ENCODE assay signal across 19 cellular contexts in the genomic region with DNA sequence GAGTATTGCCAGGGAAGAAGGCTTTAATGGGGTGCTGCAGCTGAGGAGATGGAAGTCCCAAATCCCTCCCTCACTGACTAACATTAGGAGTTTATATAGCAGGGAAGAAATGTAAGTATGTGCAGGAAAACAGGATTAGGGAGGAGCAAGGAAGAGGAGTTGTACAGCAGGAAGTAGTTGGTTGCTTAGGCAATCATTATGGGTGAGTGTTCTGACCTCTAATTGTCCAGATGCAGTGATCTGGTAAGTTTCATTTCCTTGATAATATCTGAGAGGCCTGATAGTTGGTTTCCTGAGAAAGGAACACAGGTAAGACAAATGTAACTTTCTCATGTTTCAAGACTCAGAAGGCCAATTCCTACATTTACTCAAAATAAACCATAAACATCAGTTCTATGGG.
A peak's percentile ranks its signal among the peaks of the same experiment; 100 is the strongest.
DNase-seq lines count a peak whose midpoint lies in the region; ATAC-seq and TF ChIP-seq lines count a peak whose summit lies in the region.
"Had no signal": no experiment of that assay in that cellular context is flagged by ENCODE, and none has a peak within 500 bp of the region (broad histone marks: within the 10 kb centered on the region; RNA-seq: fewer than 3 reads in every experiment).

No MANE protein-coding gene starts in this region.

- H3K4me3 Mint-ChIP-seq in MCF 10A (ENCODE audit: unreplicated experiment) = no peak overlapping the region
- H3K4me3 Mint-ChIP-seq: activated T-cell treated with anti-CD3 and anti-CD28 coated beads, Interleukin-2, amount 50 U/mL, for 4 hours; immature natural killer cell had no signal

- dilution Hi-C loops in mammary epithelial cell (cut with HindIII; ENCODE audit: low sequenced_read_pairs) = no loop called here

- BruUV-seq in mammary epithelial cell (replicated peaks; lab: Mats Ljungman, UMichigan) (no TSS peak), MCF 10A (replicated peaks; lab: Mats Ljungman, UMichigan) (no TSS peak), PC-9 (replicated peaks; lab: Mats Ljungman, UMichigan) (no TSS peak)

- H3F3A ChIP-seq in PC-9 (ENCODE audit: insufficient read depth, low read depth) = no peaks in the 10 kb centered on the region; the same call in 1 of the 2 replicates

- no peaks in the 10 kb centered on the region for H3K27me3 ChIP-seq in mammary epithelial cell (ENCODE audit: insufficient read depth, low read length)
- no peaks in the 10 kb centered on the region for H3K27me3 ChIP-seq in PC-9 (ENCODE audit: insufficient read depth, low read depth)
- no peaks in the 10 kb centered on the region for H3K27me3 ChIP-seq in gastroesophageal sphincter
- H3K27me3 ChIP-seq: stomach had no signal

- H4K20me1 ChIP-seq in mammary epithelial cell (ENCODE audit: insufficient read depth, low read length) = no peaks in the 10 kb centered on the region
- no peaks in the 10 kb centered on the region for H4K20me1 ChIP-seq in PC-9 (ENCODE audit: insufficient read depth)

- no peak overlapping the region for H3K9ac ChIP-seq in mammary epithelial cell (ENCODE audit: insufficient read depth, low read length)

- ATAC-seq in HG03565 (IDR thresholded peaks at IDR 0.05; ENCODE audit: unreplicated experiment) = no peak
- no peak for ATAC-seq in gastroesophageal sphincter
- ATAC-seq: A549; activated T-cell treated with anti-CD3 and anti-CD28 coated beads, Interleukin-2, amount 50 U/mL, for 4 hours had no signal

- CTCF ChIA-PET in mammary epithelial cell (lab: Charles Lee; ENCODE audit: low non-redundant PET) (no interaction called here), MCF 10A (lab: Yijun Ruan, JAX) (no interaction called here), PC-9 (lab: Charles Lee) (no interaction called here)

- no peaks in the 10 kb centered on the region for H3K36me3 Mint-ChIP-seq in MCF 10A (ENCODE audit: insufficient read depth, unreplicated experiment)
- H3K36me3 Mint-ChIP-seq: immature natural killer cell had no signal

- TF ChIP-seq EP300 in gastroesophageal sphincter (IDR thresholded peaks at IDR 0.05) = no peak

- no peaks in the 10 kb centered on the region for H3K4me1 Mint-ChIP-seq in MCF 10A (ENCODE audit: insufficient read depth, unreplicated experiment)
- H3K4me1 Mint-ChIP-seq: immature natural killer cell had no signal

- H3K27ac ChIP-seq in mammary epithelial cell (ENCODE audit: insufficient read depth, low read depth, low read length) = no peak overlapping the region
- H3K27ac ChIP-seq in PC-9 = peak overlapping the region; percentile 66
- H3K27ac ChIP-seq in gastroesophageal sphincter = no peak overlapping the region
- H3K27ac ChIP-seq: A549, stomach had no signal

- H3K4me1 ChIP-seq in mammary epithelial cell (ENCODE audit: insufficient read depth, low read length) (no peaks in the 10 kb centered on the region), PC-9 (replicated peaks; ENCODE audit: insufficient read depth) (no peaks in the 10 kb centered on the region), gastroesophageal sphincter (peaks cover 0 to 6% (median 0%) of the 10 kb centered on the region in 3 donors)
- H3K4me1 ChIP-seq: A549, stomach had no signal

- POLR2A ChIA-PET in MCF 10A (lab: Yijun Ruan, JAX) (interaction anchor here (0.6 kb wide), 1 partner anchor 548 kb away, joined by 3 read pairs; no protein-coding TSS in a partner anchor), PC-9 (lab: Charles Lee; ENCODE audit: unreplicated experiment) (no interaction called here)

- H3K9me2 ChIP-seq in PC-9 (ENCODE audit: insufficient read depth) = no peaks in the 10 kb centered on the region

- H3K36me3 ChIP-seq in mammary epithelial cell (ENCODE audit: insufficient read depth, low read length) (no peaks in the 10 kb centered on the region), PC-9 (ENCODE audit: low read depth) (no peaks in the 10 kb centered on the region), gastroesophageal sphincter (no peaks in the 10 kb centered on the region)
- H3K36me3 ChIP-seq: stomach had no signal

- no peaks in the 10 kb centered on the region for H3K27me3 Mint-ChIP-seq in MCF 10A (ENCODE audit: insufficient read depth, unreplicated experiment)

- no peaks in the 10 kb centered on the region for H3K9me3 Mint-ChIP-seq in MCF 10A (ENCODE audit: unreplicated experiment)
- H3K9me3 Mint-ChIP-seq: activated T-cell treated with anti-CD3 and anti-CD28 coated beads, Interleukin-2, amount 50 U/mL, for 4 hours had no signal

- in situ Hi-C loops in mammary epithelial cell (cut with MboI; ENCODE audit: low sequenced_read_pairs in 2 of 2) = no loop called here

- intact Hi-C loops in mammary epithelial cell (cut with micrococcal nuclease) (no loop called here), MCF 10A (cut with micrococcal nuclease) (no loop called here), PC-9 (cut with micrococcal nuclease; ENCODE audit: unreplicated experiment) (no loop called here)

- no peak for TF ChIP-seq CTCF in mammary epithelial cell (conservative IDR thresholded peaks at IDR 0.05 in 1 of 2, IDR thresholded peaks at IDR 0.05 in 1 of 2; ENCODE audit: extremely low read depth in 1 of 2, insufficient read depth in 1 of 2, low read depth in 1 of 2, low read length in 2 of 2)
- no peak for TF ChIP-seq CTCF in MCF 10A (IDR thresholded peaks at IDR 0.05; ENCODE audit: unreplicated experiment)
- TF ChIP-seq CTCF in PC-9 (conservative IDR thresholded peaks at IDR 0.05) = no peak
- no peak for TF ChIP-seq CTCF in fibroblast of pulmonary artery (IDR thresholded peaks at IDR 0.05; ENCODE audit: low read length, missing control alignments)
- TF ChIP-seq CTCF in gastroesophageal sphincter (IDR thresholded peaks at IDR 0.05) = no peak

- no peak overlapping the region for H3K27ac Mint-ChIP-seq in MCF 10A (ENCODE audit: low read depth, unreplicated experiment)
- H3K27ac Mint-ChIP-seq: immature natural killer cell had no signal

- DNase-seq in mammary epithelial cell = peak; percentile 31
- DNase-seq in MCF 10A (ENCODE audit: unreplicated experiment) = no peak
- peak in 1 of 2 experiments; percentile 62 for DNase-seq in PC-9
- DNase-seq in fibroblast of pulmonary artery (ENCODE audit: low read depth) = peak; percentile 25
- no peak for DNase-seq in activated effector memory CD4-positive, alpha-beta T cell treated with anti-CD3 and anti-CD28 coated beads, Interleukin-2, amount 50 U/mL, for 16 hours
- no peak for DNase-seq in GM19240 (ENCODE audit: insufficient read length, low spot score)
- DNase-seq: activated CD4-positive, alpha-beta T cell treated with anti-CD3 and anti-CD28 coated beads for 48 hours; activated T-cell treated with anti-CD3 and anti-CD28 coated beads, Interleukin-2, amount 50 U/mL, for 4 hours; amniotic stem cell; cortex of kidney; foreskin melanocyte; immature natural killer cell; NCI-H1105 treated with DMSO at 0.1 percent for 48 hours; RPMI8226; stomach had no signal

- no peaks in the 10 kb centered on the region for H3K9me3 ChIP-seq in mammary epithelial cell (replicated peaks; ENCODE audit: insufficient read depth, low read length)
- no peaks in the 10 kb centered on the region for H3K9me3 ChIP-seq in PC-9 (ENCODE audit: insufficient read depth, low read depth)
- H3K9me3 ChIP-seq in gastroesophageal sphincter = no peaks in the 10 kb centered on the region
- H3K9me3 ChIP-seq: A549, stomach had no signal

- H2AFZ ChIP-seq in mammary epithelial cell (ENCODE audit: low read depth, low read length) (peak overlapping the region; percentile 67), PC-9 (no peak overlapping the region)

- no peak for TF ChIP-seq POLR2A in gastroesophageal sphincter (IDR thresholded peaks at IDR 0.05)

- H3K4me3 ChIP-seq in mammary epithelial cell (replicated peaks in 1 of 3; ENCODE audit: insufficient read depth in 1 of 3, low read depth in 2 of 3, low read length in 3 of 3) (no peak overlapping the region), PC-9 (no peak overlapping the region), fibroblast of pulmonary artery (replicated peaks; ENCODE audit: low read depth, low read length) (no peak overlapping the region), gastroesophageal sphincter (no peak overlapping the region)
- H3K4me3 ChIP-seq: A549, smooth muscle cell, stomach had no signal

- H3K4me2 ChIP-seq in mammary epithelial cell (ENCODE audit: insufficient read depth, low read depth, low read length) = no peak overlapping the region
- no peak overlapping the region for H3K4me2 ChIP-seq in PC-9
- H3K4me2 ChIP-seq: A549, smooth muscle cell had no signal

- H3K79me2 ChIP-seq in mammary epithelial cell (ENCODE audit: insufficient read depth, low read length) (no peaks in the 10 kb centered on the region), PC-9 (ENCODE audit: low read depth) (no peaks in the 10 kb centered on the region)

Comparison
In these comparisons a context has a peak if more than half of its experiments do, and no peak if none do; other contexts are left out.
1. DNase-seq: peak in mammary epithelial cell (single experiment) and fibroblast of pulmonary artery (single experiment); none in MCF 10A (single experiment), activated effector memory CD4-positive, alpha-beta T cell treated with anti-CD3 and anti-CD28 coated beads, Interleukin-2, amount 50 U/mL, for 16 hours (single experiment) and GM19240 (single experiment).